ENCODE assay signal across 19 cellular contexts in the genomic region with DNA sequence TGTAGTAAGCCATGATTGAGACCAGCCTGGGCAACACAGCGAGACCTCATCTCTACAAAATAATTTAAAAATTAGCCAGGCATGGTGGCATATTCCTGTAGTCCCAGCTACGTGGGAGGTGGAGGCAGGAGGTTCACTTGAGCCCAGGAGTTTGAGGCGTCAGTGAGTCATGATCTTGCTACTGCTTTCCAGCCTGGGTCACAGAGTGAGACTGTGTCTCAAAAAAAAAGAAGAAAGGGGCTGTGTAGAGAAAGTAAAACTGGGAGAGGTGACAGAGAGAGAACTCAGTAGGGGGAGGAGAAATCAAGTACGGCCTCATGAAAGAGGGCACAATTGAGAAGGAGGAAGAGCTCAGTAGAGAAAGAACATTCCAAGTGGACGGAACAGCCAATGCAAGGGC. TPM values are rescaled to one million over a fixed set of nuclear protein-coding genes. Genes with fewer than 3 reads are reported as not detected.
DNase-seq lines count a peak whose midpoint lies in the region; ATAC-seq and TF ChIP-seq lines count a peak whose summit lies in the region.
"Had no signal": no experiment of that assay in that cellular context is flagged by ENCODE, and none has a peak within 500 bp of the region (broad histone marks: within the 10 kb centered on the region; RNA-seq: fewer than 3 reads in every experiment).

No MANE protein-coding gene starts in this region.

- H3K36me3 ChIP-seq in GM23338 (ENCODE audit: insufficient read depth) (0 out of 2 replicates have a peak, but pooled peaks cover 3% of the 10 kb centered on the region), neutrophil (peaks cover 55% of the 10 kb centered on the region), Peyer's patch (peaks cover 0 to 15% (median 0%) of the 10 kb centered on the region in 3 donors)

- no peak overlapping the region for H3K4me2 ChIP-seq in GM23338

- peak overlapping the region; percentile 44 for H3K27ac Mint-ChIP-seq in activated T-cell treated with anti-CD3 and anti-CD28 coated beads, Interleukin-2, amount 50 U/mL, for 24 hours
- H3K27ac Mint-ChIP-seq in GM23338, result peak overlapping the region; percentile 30; the same call in 1 of the 2 replicates
- H3K27ac Mint-ChIP-seq in activated T-cell treated with anti-CD3 and anti-CD28 coated beads, Interleukin-2, amount 50 U/mL, for 72 hours, result peak overlapping the region; percentile 40
- H3K27ac Mint-ChIP-seq: stimulated activated memory B cell treated with anti-CD40 and anti-IgM and Interleukin-4, amounts not matched to agents 10 μg/mL and 1 μg/mL and 100 μg/mL, for 72 hours had no signal

- peaks cover 22% of the 10 kb centered on the region for H3K36me3 Mint-ChIP-seq in activated T-cell treated with anti-CD3 and anti-CD28 coated beads, Interleukin-2, amount 50 U/mL, for 24 hours (ENCODE audit: low read depth)
- peaks cover 3% of the 10 kb centered on the region; the same call in 1 of the 3 replicates for H3K36me3 Mint-ChIP-seq in GM23338 (ENCODE audit: low read depth)
- H3K36me3 Mint-ChIP-seq in activated T-cell treated with anti-CD3 and anti-CD28 coated beads, Interleukin-2, amount 50 U/mL, for 72 hours (ENCODE audit: insufficient read depth in 2 of 2), result peaks cover 0 to 2% of the 10 kb centered on the region in 2 donors

- H4K20me1 ChIP-seq in GM23338 (replicated peaks; ENCODE audit: insufficient read depth), result peaks cover 4% of the 10 kb centered on the region; the same call in 1 of the 2 replicates

- no peaks in the 10 kb centered on the region for H3K4me1 ChIP-seq in GM23338 (ENCODE audit: insufficient read depth)
- H3K4me1 ChIP-seq in neutrophil (ENCODE audit: control insufficient read depth in 1 of 2, insufficient read depth in 1 of 2, low read depth in 1 of 2, low read length in 1 of 2), result peaks cover 50 to 55% of the 10 kb centered on the region in 2 experiments
- H3K4me1 ChIP-seq in Peyer's patch, result no peaks in the 10 kb centered on the region
- H3K4me1 ChIP-seq: adrenal gland had no signal

- no peak overlapping the region for H3K4me3 ChIP-seq in GM23338
- H3K4me3 ChIP-seq in neutrophil (ENCODE audit: low read depth in 1 of 2, low read length in 1 of 2), result no peak overlapping the region
- H3K4me3 ChIP-seq in Peyer's patch, result no peak overlapping the region
- H3K4me3 ChIP-seq: adrenal gland, lung had no signal

- no peak overlapping the region for H3K27ac ChIP-seq in GM23338 (ENCODE audit: low read depth)
- H3K27ac ChIP-seq in neutrophil, result peak overlapping the region; percentile 62
- H3K27ac ChIP-seq in Peyer's patch, result no peak overlapping the region
- H3K27ac ChIP-seq: adrenal gland, C4-2B had no signal

- no peak for ATAC-seq in GM23338
- ATAC-seq in activated T-cell treated with anti-CD3 and anti-CD28 coated beads, Interleukin-2, amount 50 U/mL, for 72 hours (replicated peaks in 1 of 2), result peak; percentile 76 to 77
- no peak for ATAC-seq in GM21367 (IDR thresholded peaks at IDR 0.05; ENCODE audit: unreplicated experiment)
- ATAC-seq: Right ventricle myocardium inferior; stimulated activated memory B cell treated with anti-CD40 and anti-IgM and Interleukin-4, amounts not matched to agents 10 μg/mL and 1 μg/mL and 100 μg/mL, for 72 hours had no signal

- no peaks in the 10 kb centered on the region for H3K9me3 Mint-ChIP-seq in activated T-cell treated with anti-CD3 and anti-CD28 coated beads, Interleukin-2, amount 50 U/mL, for 24 hours
- no peaks in the 10 kb centered on the region for H3K9me3 Mint-ChIP-seq in GM23338
- no peaks in the 10 kb centered on the region for H3K9me3 Mint-ChIP-seq in activated T-cell treated with anti-CD3 and anti-CD28 coated beads, Interleukin-2, amount 50 U/mL, for 72 hours
- H3K9me3 Mint-ChIP-seq: stimulated activated memory B cell treated with anti-CD40 and anti-IgM and Interleukin-4, amounts not matched to agents 10 μg/mL and 1 μg/mL and 100 μg/mL, for 72 hours had no signal

- H3K4me1 Mint-ChIP-seq in activated T-cell treated with anti-CD3 and anti-CD28 coated beads, Interleukin-2, amount 50 U/mL, for 24 hours (ENCODE audit: low read depth), result peaks cover 36% of the 10 kb centered on the region
- peaks cover 5% of the 10 kb centered on the region; the same call in 2 of the 3 replicates for H3K4me1 Mint-ChIP-seq in GM23338
- H3K4me1 Mint-ChIP-seq in activated T-cell treated with anti-CD3 and anti-CD28 coated beads, Interleukin-2, amount 50 U/mL, for 72 hours (ENCODE audit: low read depth), result peaks cover 39% of the 10 kb centered on the region

- no peaks in the 10 kb centered on the region for H3K9me2 ChIP-seq in GM23338 (ENCODE audit: insufficient read depth)

- TF ChIP-seq POLR2A in Peyer's patch (IDR thresholded peaks at IDR 0.05), result no peak

- H3K27me3 ChIP-seq in GM23338 (ENCODE audit: insufficient read depth) (no peaks in the 10 kb centered on the region), neutrophil (no peaks in the 10 kb centered on the region), Peyer's patch (no peaks in the 10 kb centered on the region)
- H3K27me3 ChIP-seq: adrenal gland had no signal

- no peaks in the 10 kb centered on the region for H3K27me3 Mint-ChIP-seq in activated T-cell treated with anti-CD3 and anti-CD28 coated beads, Interleukin-2, amount 50 U/mL, for 24 hours
- H3K27me3 Mint-ChIP-seq in GM23338 (ENCODE audit: insufficient read depth, low read depth, poor library complexity), result peaks cover 4% of the 10 kb centered on the region
- no peaks in the 10 kb centered on the region for H3K27me3 Mint-ChIP-seq in activated T-cell treated with anti-CD3 and anti-CD28 coated beads, Interleukin-2, amount 50 U/mL, for 72 hours (ENCODE audit: low read depth)
- H3K27me3 Mint-ChIP-seq: stimulated activated memory B cell treated with anti-CD40 and anti-IgM and Interleukin-4, amounts not matched to agents 10 μg/mL and 1 μg/mL and 100 μg/mL, for 72 hours had no signal

- H3K9me3 ChIP-seq in neutrophil, result no peaks in the 10 kb centered on the region
- no peaks in the 10 kb centered on the region for H3K9me3 ChIP-seq in Peyer's patch
- H3K9me3 ChIP-seq: adrenal gland had no signal

- no peak overlapping the region for H2AFZ ChIP-seq in GM23338

- H3F3A ChIP-seq in GM23338 (replicated peaks; ENCODE audit: low read depth), result no peaks in the 10 kb centered on the region

- 0 out of 2 replicates have a peak, but pooled peaks cover 4% of the 10 kb centered on the region for H3K79me2 ChIP-seq in GM23338 (replicated peaks; ENCODE audit: insufficient read depth)

- TF ChIP-seq CTCF in GM23338 (conservative IDR thresholded peaks at IDR 0.05; ENCODE audit: low read depth in 2 of 2) (no peak), neutrophil (IDR thresholded peaks at IDR 0.05) (no peak), Peyer's patch (IDR thresholded peaks at IDR 0.05) (no peak)

- no peak for DNase-seq in activated T-cell treated with anti-CD3 and anti-CD28 coated beads, Interleukin-2, amount 50 U/mL, for 24 hours
- DNase-seq in activated T-cell treated with anti-CD3 and anti-CD28 coated beads, Interleukin-2, amount 50 U/mL, for 1 hour, result no peak
- DNase-seq in GM23338 (ENCODE audit: low spot score) (no peak), DMS153 (lab: John Stamatoyannopoulos, UW) (no peak), Peyer's patch (no peak)
- no peak for DNase-seq in activated T-cell treated with anti-CD3 and anti-CD28 coated beads, Interleukin-2, amount 50 U/mL, for 72 hours
- DNase-seq: activated CD4-positive, CD25-positive, alpha-beta regulatory T cell treated with anti-CD3 and anti-CD28 coated beads, Interleukin-2, amount 50 U/mL, for 72 hours; adrenal gland; kidney; NCI-H1105; NCI-H2029 treated with DMSO at 0.1 percent for 48 hours; NCI-H226; NCI-H748 treated with DMSO at 0.1 percent for 48 hours had no signal

- H3K4me3 Mint-ChIP-seq in activated T-cell treated with anti-CD3 and anti-CD28 coated beads, Interleukin-2, amount 50 U/mL, for 24 hours, result no peak overlapping the region
- no peak overlapping the region for H3K4me3 Mint-ChIP-seq in GM23338
- H3K4me3 Mint-ChIP-seq in activated T-cell treated with anti-CD3 and anti-CD28 coated beads, Interleukin-2, amount 50 U/mL, for 72 hours, result peak overlapping the region; percentile 25 to 30
- H3K4me3 Mint-ChIP-seq: stimulated activated memory B cell treated with anti-CD40 and anti-IgM and Interleukin-4, amounts not matched to agents 10 μg/mL and 1 μg/mL and 100 μg/mL, for 72 hours had no signal

TF ChIP-seq in GM23338, 12 proteins besides CTCF, POLR2A, EP300 and RAD21 (continues in another document):
- TF ChIP-seq ZNF331 (CRISPR knock-in tag; IDR thresholded peaks at IDR 0.05; ENCODE audit: low read depth) (no peak), CREB1 (CRISPR knock-in tag; IDR thresholded peaks at IDR 0.05; ENCODE audit: low read depth) (no peak), POLR2AphosphoS5 (IDR thresholded peaks at IDR 0.05; ENCODE audit: low read depth) (no peak), NANOG (IDR thresholded peaks at IDR 0.05; ENCODE audit: borderline replicate concordance) (no peak)
- TF ChIP-seq, protein P1, sequence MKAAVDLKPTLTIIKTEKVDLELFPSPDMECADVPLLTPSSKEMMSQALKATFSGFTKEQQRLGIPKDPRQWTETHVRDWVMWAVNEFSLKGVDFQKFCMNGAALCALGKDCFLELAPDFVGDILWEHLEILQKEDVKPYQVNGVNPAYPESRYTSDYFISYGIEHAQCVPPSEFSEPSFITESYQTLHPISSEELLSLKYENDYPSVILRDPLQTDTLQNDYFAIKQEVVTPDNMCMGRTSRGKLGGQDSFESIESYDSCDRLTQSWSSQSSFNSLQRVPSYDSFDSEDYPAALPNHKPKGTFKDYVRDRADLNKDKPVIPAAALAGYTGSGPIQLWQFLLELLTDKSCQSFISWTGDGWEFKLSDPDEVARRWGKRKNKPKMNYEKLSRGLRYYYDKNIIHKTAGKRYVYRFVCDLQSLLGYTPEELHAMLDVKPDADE (IDR thresholded peaks at IDR 0.05), result no peak

RNA-seq across cellular contexts. Expression of gene TECPR2, which starts 12.4 kb away (rescaled TPM):
- 16.9 and 20.5 TPM in 2 replicates for total RNA-seq in GM23338 (2014; rRNA removed; shearing (Covaris generic))
- 4.8 and 5.2 TPM in 2 replicates for polyA plus RNA-seq in GM23338 (2016; fragmentation: Nextera tagmentation; extraction: Ambion mirVana)
- total RNA-seq in activated T-cell treated with anti-CD3 and anti-CD28 coated beads, Interleukin-2, amount 50 U/mL, for 72 hours, result 1 to 10 TPM; 8.7 to 9.7 TPM
- total RNA-seq in Peyer's patch, result 10 to 100 TPM; 21.5 to 45.3 (median 22.4) TPM

RNA-seq across cellular contexts. Expression of gene CINP, which starts 12.4 kb away (rescaled TPM):
- total RNA-seq in GM23338 (2014; rRNA removed; shearing (Covaris generic)), result 54.0 and 65.4 TPM in 2 replicates
- 63.1 and 64.9 TPM in 2 replicates for polyA plus RNA-seq in GM23338 (2016; fragmentation: Nextera tagmentation; extraction: Ambion mirVana)
- total RNA-seq in activated T-cell treated with anti-CD3 and anti-CD28 coated beads, Interleukin-2, amount 50 U/mL, for 72 hours, result 10 to 100 TPM; 40.6 to 43.0 TPM
- 10 to 100 TPM in 3 of 4 donors, 1 to 10 TPM in 1; 5.8 to 29.9 (median 24.8) TPM for total RNA-seq in Peyer's patch

RNA-seq across cellular contexts. Expression of gene ZNF839, which starts 55.6 kb away (rescaled TPM):
- total RNA-seq in GM23338 (2014; rRNA removed; shearing (Covaris generic)), result 8.0 and 10.0 TPM in 2 replicates
- polyA plus RNA-seq in GM23338 (2016; fragmentation: Nextera tagmentation; extraction: Ambion mirVana), result 6.0 and 7.9 TPM in 2 replicates
- total RNA-seq in activated T-cell treated with anti-CD3 and anti-CD28 coated beads, Interleukin-2, amount 50 U/mL, for 72 hours, result 10 to 100 TPM; 18.1 to 21.5 TPM
- 10 to 100 TPM; 11.9 to 42.1 (median 27.2) TPM for total RNA-seq in Peyer's patch

Comparison
In these comparisons a context has a peak if more than half of its experiments do, and no peak if none do; other contexts are left out.
1. H3K4me3 Mint-ChIP-seq: peak in activated T-cell treated with anti-CD3 and anti-CD28 coated beads, Interleukin-2, amount 50 U/mL, for 72 hours (2 of 2); none in activated T-cell treated with anti-CD3 and anti-CD28 coated beads, Interleukin-2, amount 50 U/mL, for 24 hours (single experiment) and GM23338 (single experiment).
2. ATAC-seq: peak in activated T-cell treated with anti-CD3 and anti-CD28 coated beads, Interleukin-2, amount 50 U/mL, for 72 hours (2 of 2); none in GM23338 (single experiment) and GM21367 (single experiment).
3. Peak in every context shown above with its lines, with median percentiles within 50 percentile points of each other: H3K27ac Mint-ChIP-seq.